8 cellular contexts compared by ENCODE assay signal in the genomic region with DNA sequence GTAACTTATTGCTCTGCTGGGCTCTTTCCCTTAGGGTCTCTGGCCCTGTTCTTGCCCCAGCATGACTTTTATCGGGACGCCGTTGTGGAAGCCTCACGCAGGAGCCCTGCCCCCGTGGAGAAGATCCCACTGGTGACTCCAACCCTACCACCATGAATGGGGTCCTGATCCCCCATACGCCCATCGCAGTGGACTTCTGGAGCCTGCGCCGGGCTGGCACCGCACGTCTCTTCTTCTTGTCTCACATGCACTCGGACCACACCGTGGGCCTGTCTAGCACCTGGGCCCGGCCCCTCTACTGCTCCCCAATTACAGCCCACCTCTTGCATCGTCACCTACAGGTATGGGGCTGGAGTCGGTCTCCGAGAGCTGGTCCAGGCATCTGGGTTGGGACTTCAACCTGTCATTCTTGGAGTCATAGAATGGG. TPM values are rescaled to one million over a fixed set of nuclear protein-coding genes. Genes with fewer than 3 reads are reported as not detected.
DNase-seq lines count a peak whose midpoint lies in the region; ATAC-seq lines count a peak whose summit lies in the region.

No MANE protein-coding gene starts in this region.

- H3K36me3 Mint-ChIP-seq in CD4-positive, alpha-beta memory T cell: peaks cover 31 to 55% of the 10 kb centered on the region in 2 donors
- H3K36me3 Mint-ChIP-seq in activated naive CD4-positive, alpha-beta T cell treated with anti-CD3 and anti-CD28 coated beads, Interleukin-2, amount 50 U/mL, for 72 hours: peaks cover 30 to 46% of the 10 kb centered on the region in 2 donors

- peak overlapping the region; percentile 94 to 100 (median 99) for H3K4me3 Mint-ChIP-seq in CD4-positive, alpha-beta memory T cell

- H3K9me3 Mint-ChIP-seq in CD4-positive, alpha-beta memory T cell: no peaks in the 10 kb centered on the region
- H3K9me3 Mint-ChIP-seq in activated naive CD4-positive, alpha-beta T cell treated with anti-CD3 and anti-CD28 coated beads, Interleukin-2, amount 50 U/mL, for 72 hours: no peaks in the 10 kb centered on the region

- no peaks in the 10 kb centered on the region for H3K9me3 ChIP-seq in CD4-positive, alpha-beta memory T cell (ENCODE audit: control insufficient read depth in 1 of 2, low read length in 2 of 2)
- H3K9me3 ChIP-seq in Karpas-422 (ENCODE audit: low read length): no peaks in the 10 kb centered on the region
- H3K9me3 ChIP-seq in iPS-18a (ENCODE audit: control insufficient read depth, low read depth, low read length): no peaks in the 10 kb centered on the region

- no peaks in the 10 kb centered on the region for H3K27me3 ChIP-seq in CD4-positive, alpha-beta memory T cell (ENCODE audit: insufficient read depth, low read length)
- H3K27me3 ChIP-seq in Karpas-422 (ENCODE audit: low read length): no peaks in the 10 kb centered on the region
- no peaks in the 10 kb centered on the region for H3K27me3 ChIP-seq in iPS-18a (ENCODE audit: control insufficient read depth, insufficient read depth, low read length)

- H3K4me1 ChIP-seq in CD4-positive, alpha-beta memory T cell (ENCODE audit: insufficient read depth, low read length): peaks cover 44% of the 10 kb centered on the region
- H3K4me1 ChIP-seq in Karpas-422 (ENCODE audit: low read length) (peaks cover 21% of the 10 kb centered on the region), iPS-18a (ENCODE audit: control insufficient read depth, low read depth, low read length) (no peaks in the 10 kb centered on the region)

- peak overlapping the region; percentile 91 for H3K9ac ChIP-seq in Karpas-422 (ENCODE audit: low read length)
- peak overlapping the region; percentile 84 for H3K9ac ChIP-seq in iPS-18a (ENCODE audit: low read length)

- H3K27ac ChIP-seq in CD4-positive, alpha-beta memory T cell (ENCODE audit: low read depth, low read length): peak overlapping the region; percentile 96
- H3K27ac ChIP-seq in Karpas-422 (ENCODE audit: low read length) (peak overlapping the region; percentile 57), iPS-18a (ENCODE audit: low read length) (peak overlapping the region; percentile 51)

- no peaks in the 10 kb centered on the region for H3K27me3 Mint-ChIP-seq in CD4-positive, alpha-beta memory T cell

- peak overlapping the region; percentile 96 to 100 (median 100) for H3K27ac Mint-ChIP-seq in CD4-positive, alpha-beta memory T cell
- peak overlapping the region; percentile 92 to 99 for H3K27ac Mint-ChIP-seq in activated naive CD4-positive, alpha-beta T cell treated with anti-CD3 and anti-CD28 coated beads, Interleukin-2, amount 50 U/mL, for 72 hours

- intact Hi-C loops in CD4-positive, alpha-beta memory T cell (cut with micrococcal nuclease): loop anchor here (1.0 to 10.0 kb wide), 6 partner anchors 24 to 831 kb away; a partner anchor contains a TSS

- peak; percentile 5 for ATAC-seq in GM19395 (IDR thresholded peaks at IDR 0.05; ENCODE audit: unreplicated experiment)
- peak in 1 of 2 donors; percentile 1 for ATAC-seq in activated naive CD4-positive, alpha-beta T cell treated with anti-CD3 and anti-CD28 coated beads, Interleukin-2, amount 50 U/mL, for 72 hours
- no peak for ATAC-seq in HG02870 (IDR thresholded peaks at IDR 0.05; ENCODE audit: unreplicated experiment)

- peak overlapping the region; percentile 92 for H2AFZ ChIP-seq in Karpas-422 (ENCODE audit: low read length)

- H3K79me2 ChIP-seq in Karpas-422 (ENCODE audit: low read length): peaks cover 50% of the 10 kb centered on the region

- no peaks in the 10 kb centered on the region for H4K20me1 ChIP-seq in Karpas-422 (ENCODE audit: insufficient read depth, low read depth, low read length)

- POLR2A ChIA-PET in CD4-positive, alpha-beta memory T cell (lab: Charles Lee; ENCODE audit: partially characterized antibody): interaction anchor here (0.7 to 5.8 kb wide), 17 partner anchors 15 to 852 kb away, joined by 3 to 277 read pairs (median 14); a partner anchor contains a TSS

- CTCF ChIA-PET in CD4-positive, alpha-beta memory T cell (lab: Charles Lee; ENCODE audit: partially characterized antibody): interaction anchor here (0.9 to 8.4 kb wide), 11 partner anchors 8 to 833 kb away, joined by 3 to 103 read pairs (median 5); a partner anchor contains a TSS

- DNase-seq in CD4-positive, alpha-beta memory T cell: no peak
- DNase-seq in Karpas-422 (peak; percentile 78), retina (no peak)
- DNase-seq in activated naive CD4-positive, alpha-beta T cell treated with anti-CD3 and anti-CD28 coated beads, Interleukin-2, amount 50 U/mL, for 72 hours (ENCODE audit: low spot score in 2 of 2): peak in 1 of 2 donors; percentile 30
- DNase-seq in stimulated activated CD4-positive, alpha-beta T cell treated with anti-CD3 and anti-CD28 coated beads, Interleukin-1b, Interleukin-23, amount 100 ng/mL, for 48 hours: peak; percentile 20

- H3K36me3 ChIP-seq in CD4-positive, alpha-beta memory T cell (ENCODE audit: insufficient read depth, low read length): peaks cover 14% of the 10 kb centered on the region
- peaks cover 33% of the 10 kb centered on the region for H3K36me3 ChIP-seq in Karpas-422 (ENCODE audit: insufficient read depth, low read length)
- H3K36me3 ChIP-seq in iPS-18a (ENCODE audit: control insufficient read depth, low read depth, low read length): peaks cover 18% of the 10 kb centered on the region

- H3K9me2 ChIP-seq in Karpas-422 (replicated peaks; ENCODE audit: insufficient read depth, low read length): no peaks in the 10 kb centered on the region

- peak overlapping the region; percentile 73 for H3K4me2 ChIP-seq in Karpas-422 (ENCODE audit: low read depth, low read length, poor library complexity, severe bottlenecking)

- H3K4me1 Mint-ChIP-seq in CD4-positive, alpha-beta memory T cell: peaks cover 34 to 72% (median 44%) of the 10 kb centered on the region in 4 donors

- peak overlapping the region; percentile 68 to 98 for H3K4me3 ChIP-seq in CD4-positive, alpha-beta memory T cell (ENCODE audit: low read length in 2 of 2)
- H3K4me3 ChIP-seq in Karpas-422 (ENCODE audit: low read length) (peak overlapping the region; percentile 75), iPS-18a (ENCODE audit: low read length) (peak overlapping the region; percentile 91)

RNA-seq across cellular contexts. Expression of a gene that starts 0.3 kb away (rescaled TPM):
- 1 to 10 TPM; 5.1 to 5.4 TPM for total RNA-seq in CD4-positive, alpha-beta memory T cell
- polyA plus RNA-seq in CD4-positive, alpha-beta memory T cell: 1 to 10 TPM; 2.8 to 5.3 TPM
- total RNA-seq in Karpas-422 (2014; rRNA removed; shearing (Covaris generic); ENCODE audit: low replicate concordance): 7.6 and 11.3 TPM in 2 replicates
- total RNA-seq in activated naive CD4-positive, alpha-beta T cell treated with anti-CD3 and anti-CD28 coated beads, Interleukin-2, amount 50 U/mL, for 72 hours: 10 to 100 TPM; 15.9 to 21.8 TPM

RNA-seq across cellular contexts. Expression of a gene that starts 0.8 kb away (rescaled TPM):
- total RNA-seq in CD4-positive, alpha-beta memory T cell: 10 to 100 TPM; 74.5 to 75.5 TPM
- polyA plus RNA-seq in CD4-positive, alpha-beta memory T cell: 10 to 100 TPM in 1 of 2 donors, 1 to 10 TPM in 1; 8.9 to 12.9 TPM
- total RNA-seq in Karpas-422 (2014; rRNA removed; shearing (Covaris generic); ENCODE audit: low replicate concordance): 35.3 and 64.0 TPM in 2 replicates
- total RNA-seq in activated naive CD4-positive, alpha-beta T cell treated with anti-CD3 and anti-CD28 coated beads, Interleukin-2, amount 50 U/mL, for 72 hours: 10 to 100 TPM; 58.9 to 71.6 TPM

RNA-seq across cellular contexts. Expression of a gene that starts 18.1 kb away (rescaled TPM):
- total RNA-seq in CD4-positive, alpha-beta memory T cell: 1 to 10 TPM; 1.3 to 2.1 TPM
- 1 to 10 TPM in 1 of 2 donors, under 1 TPM in 1; 0.75 to 1.3 TPM for polyA plus RNA-seq in CD4-positive, alpha-beta memory T cell
- total RNA-seq in Karpas-422 (2014; rRNA removed; shearing (Covaris generic); ENCODE audit: low replicate concordance): 0.48 and 1.0 TPM in 2 replicates
- 1 to 10 TPM; 1.1 to 1.3 TPM for total RNA-seq in activated naive CD4-positive, alpha-beta T cell treated with anti-CD3 and anti-CD28 coated beads, Interleukin-2, amount 50 U/mL, for 72 hours

RNA-seq across cellular contexts. Expression of a gene that starts 23.7 kb away (rescaled TPM):
- 100 to 1,000 TPM; 107 to 110 TPM for total RNA-seq in CD4-positive, alpha-beta memory T cell
- 10 to 100 TPM in 1 of 2 donors, 1 to 10 TPM in 1; 4.4 to 17.1 TPM for polyA plus RNA-seq in CD4-positive, alpha-beta memory T cell
- total RNA-seq in Karpas-422 (2014; rRNA removed; shearing (Covaris generic); ENCODE audit: low replicate concordance): 25.7 and 36.0 TPM in 2 replicates
- 10 to 100 TPM; 43.7 to 75.8 TPM for total RNA-seq in activated naive CD4-positive, alpha-beta T cell treated with anti-CD3 and anti-CD28 coated beads, Interleukin-2, amount 50 U/mL, for 72 hours

RNA-seq across cellular contexts. Expression of a gene that starts 33.9 kb away (rescaled TPM):
- 10 to 100 TPM; 32.2 to 33.7 TPM for total RNA-seq in CD4-positive, alpha-beta memory T cell
- polyA plus RNA-seq in CD4-positive, alpha-beta memory T cell: 10 to 100 TPM; 38.1 to 66.1 TPM
- total RNA-seq in Karpas-422 (2014; rRNA removed; shearing (Covaris generic); ENCODE audit: low replicate concordance): 22.8 and 43.3 TPM in 2 replicates
- total RNA-seq in activated naive CD4-positive, alpha-beta T cell treated with anti-CD3 and anti-CD28 coated beads, Interleukin-2, amount 50 U/mL, for 72 hours: 10 to 100 TPM; 54.4 to 55.3 TPM

Comparison
In these comparisons a context has a peak if more than half of its experiments do, and no peak if none do; other contexts are left out.
1. DNase-seq: peak in Karpas-422 (single experiment) and stimulated activated CD4-positive, alpha-beta T cell treated with anti-CD3 and anti-CD28 coated beads, Interleukin-1b, Interleukin-23, amount 100 ng/mL, for 48 hours (single experiment); none in CD4-positive, alpha-beta memory T cell (0 of 5) and retina (single experiment).
2. Peak in every context shown above with its lines, with median percentiles within 50 percentile points of each other: H3K27ac ChIP-seq and H3K4me3 ChIP-seq.